ENCODE assay signal across 14 cellular contexts in the genomic region with DNA sequence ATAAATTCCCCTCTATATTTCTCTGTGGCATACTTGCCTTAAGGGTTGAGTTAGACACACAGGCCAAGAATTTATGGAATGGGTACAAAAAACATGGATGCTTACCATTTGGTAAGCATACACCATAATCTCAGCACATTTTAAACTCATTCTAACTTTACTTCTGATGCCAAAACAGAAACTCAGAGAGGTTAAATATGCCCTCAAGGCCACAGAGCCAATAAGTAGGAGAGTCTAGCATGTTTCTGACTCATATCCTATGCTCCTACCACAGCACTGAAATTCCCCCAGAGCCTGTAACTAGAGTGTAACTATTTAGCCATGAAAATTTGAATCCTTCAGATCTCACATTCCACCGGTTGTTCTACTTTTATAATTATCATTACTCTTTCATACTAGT.
A peak's percentile ranks its signal among the peaks of the same experiment; 100 is the strongest.
DNase-seq lines count a peak whose midpoint lies in the region; ATAC-seq and TF ChIP-seq lines count a peak whose summit lies in the region.
"Had no signal": no experiment of that assay in that cellular context is flagged by ENCODE, and none has a peak within 500 bp of the region (broad histone marks: within the 10 kb centered on the region; RNA-seq: fewer than 3 reads in every experiment).

No MANE protein-coding gene starts in this region.

- H3K9me3 ChIP-seq in heart right ventricle: peaks cover 0 to 6% (median 0%) of the 10 kb centered on the region in 11 donors

- TF ChIP-seq CTCF in heart right ventricle (IDR thresholded peaks at IDR 0.05): no peak

- DNase-seq in Daoy (ENCODE audit: low read depth) (peak; percentile 80), NCI-H226 (peak; percentile 86), epithelial cell of prostate (ENCODE audit: low read depth, low spot score) (peak; percentile 31), non-pigmented ciliary epithelial cell (ENCODE audit: low read depth) (peak; percentile 63), HUDEP-2 (lab: John Stamatoyannopoulos, UW; ENCODE audit: unreplicated experiment in 76 of 76) (no peak), mesenteric fat pad (ENCODE audit: low spot score) (no peak), heart right ventricle (no peak)
- DNase-seq: activated CD4-positive, alpha-beta T cell treated with anti-CD3 and anti-CD28 coated beads, Interleukin-2, amount 50 U/mL, for 1 hour; CD4-positive, CD25-positive, alpha-beta regulatory T cell; H9; NCI-H2227 treated with DMSO at 0.1 percent for 48 hours; stimulated activated CD4-positive, alpha-beta T cell treated with anti-CD3 and anti-CD28 coated beads, Interleukin-2, amount 100 ng/mL, for 24 hours had no signal

- H3K36me3 ChIP-seq in heart right ventricle: no peaks in the 10 kb centered on the region
- H3K36me3 ChIP-seq: cardiac muscle cell had no signal

- peaks cover 0 to 13% (median 0%) of the 10 kb centered on the region in 9 donors for H3K4me1 ChIP-seq in heart right ventricle

- intact Hi-C loops in heart right ventricle (cut with DNase I): loop anchor here in 1 of 10 donors (10.0 kb wide), 1 partner anchor 269 kb away; no protein-coding TSS in a partner anchor

- no peak overlapping the region for H3K4me3 ChIP-seq in heart right ventricle
- H3K4me3 ChIP-seq: cardiac muscle cell had no signal

- WGBS in heart right ventricle, 2 donors: 89 to 97% methylated on average over 1 of the region's 1 CpG

- peaks cover 0 to 4% (median 0%) of the 10 kb centered on the region in 7 donors for H3K27me3 ChIP-seq in heart right ventricle
- H3K27me3 ChIP-seq: cardiac muscle cell had no signal

- H3K27ac ChIP-seq in epithelial cell of prostate: peak overlapping the region; percentile 61
- H3K27ac ChIP-seq in heart right ventricle: peak overlapping the region in 1 of 10 donors; percentile 26
- H3K27ac ChIP-seq: cardiac muscle cell had no signal

- ATAC-seq in HG03280 (IDR thresholded peaks at IDR 0.05; ENCODE audit: unreplicated experiment) (no peak), heart right ventricle (no peak)

Comparison
In these comparisons a context has a peak if more than half of its experiments do, and no peak if none do; other contexts are left out.
1. DNase-seq: peak in Daoy (single experiment), NCI-H226 (single experiment), epithelial cell of prostate (single experiment) and non-pigmented ciliary epithelial cell (single experiment); none in HUDEP-2 (0 of 76), mesenteric fat pad (single experiment) and heart right ventricle (0 of 2).